ENCODE assay signal across 29 cellular contexts in genomic region chr1:16093611-16094010, GRCh38. TPM values are rescaled to one million over a fixed set of nuclear protein-coding genes. Genes with fewer than 3 reads are reported as not detected.
"Had no signal": no experiment of that assay in that cellular context is flagged by ENCODE, and none has a peak within 500 bp of the region (broad histone marks: within the 10 kb centered on the region; RNA-seq: fewer than 3 reads in every experiment).

No MANE protein-coding gene starts in this region.

- H3K4me3 ChIP-seq: gastrocnemius medialis, left ventricle myocardium inferior, lung, spleen, testis, transverse colon had no signal

- FAIRE-seq: bronchial epithelial cell, colon, islet of Langerhans, urothelium cell line had no signal

- ATAC-seq: activated CD4-positive, alpha-beta T cell treated with anti-CD3 and anti-CD28 coated beads for 36 hours; activated CD8-positive, alpha-beta memory T cell treated with anti-CD3 and anti-CD28 coated beads, Interleukin-2, amount 10 ng/mL, durations not matched to agents 7 days and 5 days; activated CD8-positive, alpha-beta T cell treated with anti-CD3 and anti-CD28 coated beads, Interleukin-2, amount 10 ng/mL, durations not matched to agents 7 days and 5 days; activated naive CD4-positive, alpha-beta T cell treated with anti-CD3 and anti-CD28 coated beads, Interleukin-2, amount 50 U/mL, for 72 hours; activated T-cell treated with anti-CD3 and anti-CD28 coated beads, Interleukin-2, amount 50 U/mL, for 72 hours; gastrocnemius medialis; right cardiac atrium had no signal

- H3K27me3 ChIP-seq: gastrocnemius medialis, testis had no signal

- H3K4me3 Mint-ChIP-seq: activated CD4-positive, alpha-beta T cell treated with anti-CD3 and anti-CD28 coated beads for 36 hours; activated CD8-positive, alpha-beta memory T cell treated with anti-CD3 and anti-CD28 coated beads, Interleukin-2, amount 10 ng/mL, durations not matched to agents 7 days and 5 days; activated CD8-positive, alpha-beta T cell treated with anti-CD3 and anti-CD28 coated beads, Interleukin-2, amount 10 ng/mL, durations not matched to agents 7 days and 5 days; activated T-cell treated with anti-CD3 and anti-CD28 coated beads, Interleukin-2, amount 50 U/mL, for 72 hours; central memory CD8-positive, alpha-beta T cell; nephron progenitor cell; T-helper 2 cell treated with Interferon-gamma antibody and Interleukin-4, amounts not matched to agents 5 μg/mL and 100 μg/mL, for 36 hours had no signal

- H3K4me1 Mint-ChIP-seq: activated CD4-positive, alpha-beta T cell treated with anti-CD3 and anti-CD28 coated beads for 36 hours; activated CD8-positive, alpha-beta memory T cell treated with anti-CD3 and anti-CD28 coated beads, Interleukin-2, amount 10 ng/mL, durations not matched to agents 7 days and 5 days had no signal

- H3K36me3 Mint-ChIP-seq: activated CD8-positive, alpha-beta memory T cell treated with anti-CD3 and anti-CD28 coated beads, Interleukin-2, amount 10 ng/mL, durations not matched to agents 7 days and 5 days; activated naive CD4-positive, alpha-beta T cell treated with anti-CD3 and anti-CD28 coated beads, Interleukin-2, amount 50 U/mL, for 72 hours; naive B cell had no signal

- H3K4me1 ChIP-seq: gastrocnemius medialis, transverse colon had no signal

- H3K9me3 Mint-ChIP-seq: activated naive CD4-positive, alpha-beta T cell treated with anti-CD3 and anti-CD28 coated beads, Interleukin-2, amount 50 U/mL, for 72 hours; activated T-cell treated with anti-CD3 and anti-CD28 coated beads, Interleukin-2, amount 50 U/mL, for 72 hours; central memory CD8-positive, alpha-beta T cell; nephron progenitor cell; T-helper 2 cell treated with Interferon-gamma antibody and Interleukin-4, amounts not matched to agents 5 μg/mL and 100 μg/mL, for 36 hours had no signal

- H3K36me3 ChIP-seq: gastrocnemius medialis, left ventricle myocardium inferior, spleen, transverse colon had no signal

- H3K27ac ChIP-seq: gastrocnemius medialis, left ventricle myocardium inferior, spleen, testis, transverse colon had no signal

- DNase-seq: activated CD4-positive, alpha-beta T cell treated with anti-CD3 and anti-CD28 coated beads for 36 hours; activated CD4-positive, CD25-positive, alpha-beta regulatory T cell; activated CD8-positive, alpha-beta memory T cell treated with anti-CD3 and anti-CD28 coated beads, Interleukin-2, amount 10 ng/mL, durations not matched to agents 7 days and 5 days; activated CD8-positive, alpha-beta T cell treated with anti-CD3 and anti-CD28 coated beads, Interleukin-2, amount 10 ng/mL, durations not matched to agents 7 days and 5 days; activated naive CD4-positive, alpha-beta T cell; activated T-cell treated with anti-CD3 and anti-CD28 coated beads, Interleukin-2, amount 50 U/mL, for 72 hours; dermis blood vessel endothelial cell; effector CD8-positive, alpha-beta T cell; erythroblast; gastrocnemius medialis; glutamatergic neuron; left ventricle myocardium inferior; naive B cell; nephron progenitor cell; nucleus accumbens; right cardiac atrium; spleen; stimulated activated naive CD4-positive, alpha-beta T cell; testis; transverse colon had no signal

- H3K9me3 ChIP-seq: gastrocnemius medialis, left ventricle myocardium inferior, spleen, testis, transverse colon had no signal

- H3K27ac Mint-ChIP-seq: activated CD4-positive, alpha-beta T cell treated with anti-CD3 and anti-CD28 coated beads for 36 hours; activated CD8-positive, alpha-beta memory T cell treated with anti-CD3 and anti-CD28 coated beads, Interleukin-2, amount 10 ng/mL, durations not matched to agents 7 days and 5 days; activated CD8-positive, alpha-beta T cell treated with anti-CD3 and anti-CD28 coated beads, Interleukin-2, amount 10 ng/mL, durations not matched to agents 7 days and 5 days; activated T-cell treated with anti-CD3 and anti-CD28 coated beads, Interleukin-2, amount 50 U/mL, for 72 hours; nephron progenitor cell; T-helper 2 cell treated with Interferon-gamma antibody and Interleukin-4, amounts not matched to agents 5 μg/mL and 100 μg/mL, for 36 hours had no signal

RNA-seq across cellular contexts. Expression of gene FAM131C, which starts 20.2 kb away (rescaled TPM):
- total RNA-seq: dermis blood vessel endothelial cell, gastrocnemius medialis, lung, mesenteric fat pad had no signal
- polyA plus RNA-seq: lung had no signal

RNA-seq across cellular contexts. Expression of gene CLCNKB, which starts 50.0 kb away (rescaled TPM):
- total RNA-seq: activated CD4-positive, alpha-beta T cell treated with anti-CD3 and anti-CD28 coated beads for 36 hours; activated CD8-positive, alpha-beta memory T cell treated with anti-CD3 and anti-CD28 coated beads, Interleukin-2, amount 10 ng/mL, durations not matched to agents 7 days and 5 days; activated CD8-positive, alpha-beta T cell treated with anti-CD3 and anti-CD28 coated beads, Interleukin-2, amount 10 ng/mL, durations not matched to agents 7 days and 5 days; activated naive CD4-positive, alpha-beta T cell treated with anti-CD3 and anti-CD28 coated beads, Interleukin-2, amount 50 U/mL, for 72 hours; activated T-cell treated with anti-CD3 and anti-CD28 coated beads, Interleukin-2, amount 50 U/mL, for 72 hours; gastrocnemius medialis had no signal
